8 cellular contexts compared by ENCODE assay signal in genomic region chr12:108856428-108857157, GRCh38. TPM values are rescaled to one million over a fixed set of nuclear protein-coding genes. Genes with fewer than 3 reads are reported as not detected.
DNase-seq lines count a peak whose midpoint lies in the region; ATAC-seq, FAIRE-seq and TF ChIP-seq lines count a peak whose summit lies in the region.

No MANE protein-coding gene starts in this region.

- H3K36me3 Mint-ChIP-seq in GM23338 (ENCODE audit: low read depth) (peaks cover 29% of the 10 kb centered on the region), endodermal cell (ENCODE audit: low read depth) (peaks cover 30% of the 10 kb centered on the region)
- H3K36me3 Mint-ChIP-seq in activated CD8-positive, alpha-beta memory T cell treated with anti-CD3 and anti-CD28 coated beads, Interleukin-2, amount 10 ng/mL, durations not matched to agents 7 days and 5 days, result peaks cover 31% of the 10 kb centered on the region

- 35 to 45% methylated on average over 20 to 24 of the region's 24 CpGs for WGBS in endodermal cell (ENCODE audit: insufficient coverage in 1 of 2, insufficient read length in 1 of 2), 2 experiments

- H3K4me3 ChIP-seq in GM23338 (peak overlapping the region; percentile 72), MG63 (peak overlapping the region; percentile 95), endodermal cell (ENCODE audit: low read length) (peak overlapping the region; percentile 99), muscle layer of duodenum (ENCODE audit: low read depth in 1 of 2, low read length in 2 of 2) (peak overlapping the region; percentile 64 to 91)

- H3K4me3 Mint-ChIP-seq in GM23338 (peak overlapping the region; percentile 95), endodermal cell (peak overlapping the region; percentile 95)
- peak overlapping the region; percentile 87 for H3K4me3 Mint-ChIP-seq in activated CD8-positive, alpha-beta memory T cell treated with anti-CD3 and anti-CD28 coated beads, Interleukin-2, amount 10 ng/mL, durations not matched to agents 7 days and 5 days

- peaks cover 9% of the 10 kb centered on the region for H3K9me3 Mint-ChIP-seq in GM23338
- peaks cover 2% of the 10 kb centered on the region for H3K9me3 Mint-ChIP-seq in activated CD8-positive, alpha-beta memory T cell treated with anti-CD3 and anti-CD28 coated beads, Interleukin-2, amount 10 ng/mL, durations not matched to agents 7 days and 5 days (ENCODE audit: low read depth)
- peaks cover 8% of the 10 kb centered on the region for H3K9me3 Mint-ChIP-seq in endodermal cell

- H3K79me2 ChIP-seq in GM23338 (replicated peaks; ENCODE audit: insufficient read depth), result peaks cover 35% of the 10 kb centered on the region

- H3K9me3 ChIP-seq in MG63, result peaks cover 5% of the 10 kb centered on the region; the same call in 1 of the 2 replicates
- H3K9me3 ChIP-seq in endodermal cell (ENCODE audit: control insufficient read depth, low read length), result peaks cover 8% of the 10 kb centered on the region
- no peaks in the 10 kb centered on the region for H3K9me3 ChIP-seq in muscle layer of duodenum (ENCODE audit: control insufficient read depth in 1 of 2, low read length in 2 of 2)

- peak overlapping the region; percentile 91 for H2AFZ ChIP-seq in GM23338

- peak overlapping the region; percentile 90 for H3K27ac Mint-ChIP-seq in GM23338
- peak overlapping the region; percentile 95 for H3K27ac Mint-ChIP-seq in activated CD8-positive, alpha-beta memory T cell treated with anti-CD3 and anti-CD28 coated beads, Interleukin-2, amount 10 ng/mL, durations not matched to agents 7 days and 5 days
- peak overlapping the region; percentile 94 for H3K27ac Mint-ChIP-seq in endodermal cell

- peak overlapping the region; percentile 92 for H3K4me2 ChIP-seq in GM23338

- peak; percentile 29 for ATAC-seq in GM23338
- peak; percentile 38 for ATAC-seq in activated CD8-positive, alpha-beta memory T cell treated with anti-CD3 and anti-CD28 coated beads, Interleukin-2, amount 10 ng/mL, durations not matched to agents 7 days and 5 days

- CTCF ChIA-PET in activated CD8-positive, alpha-beta memory T cell treated with anti-CD3 and anti-CD28 coated beads, Interleukin-2, amount 10 ng/mL, durations not matched to agents 7 days and 5 days (lab: Charles Lee), result interaction anchor here (1.0 kb wide), 3 partner anchors 53 to 222 kb away, joined by 3 to 4 read pairs (median 4); partner anchors contain the start of gene SELPLG

- DNase-seq in EL, result peak; percentile 73
- DNase-seq in GM23338 (ENCODE audit: low spot score), result no peak
- peak; percentile 84 for DNase-seq in MG63
- peak; percentile 75 for DNase-seq in activated CD8-positive, alpha-beta memory T cell treated with anti-CD3 and anti-CD28 coated beads, Interleukin-2, amount 10 ng/mL, durations not matched to agents 7 days and 5 days
- peak; percentile 84 for DNase-seq in endodermal cell
- peak; percentile 41 to 65 (median 49) for DNase-seq in stimulated activated naive CD4-positive, alpha-beta T cell (lab: John Stamatoyannopoulos, UW)
- no peak for DNase-seq in frontal cortex (ENCODE audit: low spot score in 2 of 2)

- no peaks in the 10 kb centered on the region for H4K20me1 ChIP-seq in GM23338 (replicated peaks; ENCODE audit: insufficient read depth)

- H3K36me3 ChIP-seq in GM23338 (ENCODE audit: insufficient read depth) (0 out of 2 replicates have a peak, but pooled peaks cover 5% of the 10 kb centered on the region), MG63 (peaks cover 48% of the 10 kb centered on the region), endodermal cell (ENCODE audit: control insufficient read depth, insufficient read depth, low read length) (peaks cover 25% of the 10 kb centered on the region), muscle layer of duodenum (ENCODE audit: control insufficient read depth in 1 of 2, insufficient read depth in 2 of 2, low read length in 2 of 2) (peaks cover 0 to 16% of the 10 kb centered on the region in 2 donors)

- H3K9ac ChIP-seq in endodermal cell (ENCODE audit: extremely low read depth, low read length, poor library complexity, severe bottlenecking), result peak overlapping the region; percentile 79

- peaks cover 12% of the 10 kb centered on the region for H3K27me3 ChIP-seq in GM23338 (ENCODE audit: insufficient read depth)
- no peaks in the 10 kb centered on the region for H3K27me3 ChIP-seq in MG63
- H3K27me3 ChIP-seq in endodermal cell (ENCODE audit: control insufficient read depth, insufficient read depth, low read length, poor library complexity, severe bottlenecking), result no peaks in the 10 kb centered on the region
- no peaks in the 10 kb centered on the region for H3K27me3 ChIP-seq in muscle layer of duodenum (ENCODE audit: low read depth, low read length)

- no peaks in the 10 kb centered on the region for H3K9me2 ChIP-seq in GM23338 (ENCODE audit: insufficient read depth)

- H3K27me3 Mint-ChIP-seq in GM23338 (ENCODE audit: insufficient read depth, low read depth, poor library complexity) (peaks cover 18% of the 10 kb centered on the region), endodermal cell (ENCODE audit: insufficient read depth) (peaks cover 14% of the 10 kb centered on the region)
- H3K27me3 Mint-ChIP-seq in activated CD8-positive, alpha-beta memory T cell treated with anti-CD3 and anti-CD28 coated beads, Interleukin-2, amount 10 ng/mL, durations not matched to agents 7 days and 5 days, result peaks cover 3% of the 10 kb centered on the region

- H3K27ac ChIP-seq in GM23338 (ENCODE audit: low read depth), result no peak overlapping the region; the same call in 1 of the 2 replicates
- peak overlapping the region; percentile 54 for H3K27ac ChIP-seq in endodermal cell (ENCODE audit: low read depth, low read length)
- H3K27ac ChIP-seq in muscle layer of duodenum (ENCODE audit: low read length), result peak overlapping the region; percentile 91

- peaks cover 25% of the 10 kb centered on the region for H3K4me1 ChIP-seq in GM23338 (ENCODE audit: insufficient read depth)
- H3K4me1 ChIP-seq in endodermal cell (ENCODE audit: control insufficient read depth, insufficient read depth, low read length), result peaks cover 4% of the 10 kb centered on the region
- peaks cover 17 to 27% of the 10 kb centered on the region in 2 donors for H3K4me1 ChIP-seq in muscle layer of duodenum (ENCODE audit: control insufficient read depth in 1 of 2, insufficient read depth in 2 of 2, low read length in 2 of 2)

- no peak for FAIRE-seq in frontal cortex (lab: Jason Lieb, UNC)

- no peak for TF ChIP-seq CTCF in GM23338 (conservative IDR thresholded peaks at IDR 0.05; ENCODE audit: low read depth in 2 of 2)
- no peak for TF ChIP-seq CTCF in endodermal cell (conservative IDR thresholded peaks at IDR 0.05)

- no peaks in the 10 kb centered on the region for H3F3A ChIP-seq in GM23338 (replicated peaks; ENCODE audit: low read depth)

- H3K4me1 Mint-ChIP-seq in GM23338 (peaks cover 41% of the 10 kb centered on the region), endodermal cell (peaks cover 28% of the 10 kb centered on the region)
- peaks cover 65% of the 10 kb centered on the region for H3K4me1 Mint-ChIP-seq in activated CD8-positive, alpha-beta memory T cell treated with anti-CD3 and anti-CD28 coated beads, Interleukin-2, amount 10 ng/mL, durations not matched to agents 7 days and 5 days

TF ChIP-seq in GM23338, 12 proteins besides CTCF, POLR2A, EP300 and RAD21 (continues in another document):
- no peak for TF ChIP-seq EZH2phosphoT487 (IDR thresholded peaks at IDR 0.05; ENCODE audit: unreplicated experiment)
- no peak for TF ChIP-seq POLR2AphosphoS5 (IDR thresholded peaks at IDR 0.05; ENCODE audit: low read depth)
- TF ChIP-seq ZNF331 (CRISPR knock-in tag; IDR thresholded peaks at IDR 0.05; ENCODE audit: low read depth), result no peak
- TF ChIP-seq, protein P1, sequence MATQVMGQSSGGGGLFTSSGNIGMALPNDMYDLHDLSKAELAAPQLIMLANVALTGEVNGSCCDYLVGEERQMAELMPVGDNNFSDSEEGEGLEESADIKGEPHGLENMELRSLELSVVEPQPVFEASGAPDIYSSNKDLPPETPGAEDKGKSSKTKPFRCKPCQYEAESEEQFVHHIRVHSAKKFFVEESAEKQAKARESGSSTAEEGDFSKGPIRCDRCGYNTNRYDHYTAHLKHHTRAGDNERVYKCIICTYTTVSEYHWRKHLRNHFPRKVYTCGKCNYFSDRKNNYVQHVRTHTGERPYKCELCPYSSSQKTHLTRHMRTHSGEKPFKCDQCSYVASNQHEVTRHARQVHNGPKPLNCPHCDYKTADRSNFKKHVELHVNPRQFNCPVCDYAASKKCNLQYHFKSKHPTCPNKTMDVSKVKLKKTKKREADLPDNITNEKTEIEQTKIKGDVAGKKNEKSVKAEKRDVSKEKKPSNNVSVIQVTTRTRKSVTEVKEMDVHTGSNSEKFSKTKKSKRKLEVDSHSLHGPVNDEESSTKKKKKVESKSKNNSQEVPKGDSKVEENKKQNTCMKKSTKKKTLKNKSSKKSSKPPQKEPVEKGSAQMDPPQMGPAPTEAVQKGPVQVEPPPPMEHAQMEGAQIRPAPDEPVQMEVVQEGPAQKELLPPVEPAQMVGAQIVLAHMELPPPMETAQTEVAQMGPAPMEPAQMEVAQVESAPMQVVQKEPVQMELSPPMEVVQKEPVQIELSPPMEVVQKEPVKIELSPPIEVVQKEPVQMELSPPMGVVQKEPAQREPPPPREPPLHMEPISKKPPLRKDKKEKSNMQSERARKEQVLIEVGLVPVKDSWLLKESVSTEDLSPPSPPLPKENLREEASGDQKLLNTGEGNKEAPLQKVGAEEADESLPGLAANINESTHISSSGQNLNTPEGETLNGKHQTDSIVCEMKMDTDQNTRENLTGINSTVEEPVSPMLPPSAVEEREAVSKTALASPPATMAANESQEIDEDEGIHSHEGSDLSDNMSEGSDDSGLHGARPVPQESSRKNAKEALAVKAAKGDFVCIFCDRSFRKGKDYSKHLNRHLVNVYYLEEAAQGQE (IDR thresholded peaks at IDR 0.05; ENCODE audit: unreplicated experiment), result no peak

RNA-seq across cellular contexts. Expression of gene SSH1, which starts 0.8 kb away (rescaled TPM):
- 10.8 and 11.8 TPM in 2 replicates for total RNA-seq in GM23338 (2014; rRNA removed; shearing (Covaris generic))
- 3.4 and 3.6 TPM in 2 replicates for polyA plus RNA-seq in GM23338 (2016; fragmentation: Nextera tagmentation; extraction: Ambion mirVana)
- total RNA-seq in MG63 (2014; rRNA removed; shearing (Covaris generic); ENCODE audit: low replicate concordance), result 7.0 and 8.7 TPM in 2 replicates
- total RNA-seq in activated CD8-positive, alpha-beta memory T cell treated with anti-CD3 and anti-CD28 coated beads, Interleukin-2, amount 10 ng/mL, durations not matched to agents 7 days and 5 days, result 10 to 100 TPM; 66.9 to 73.9 TPM
- total RNA-seq in endodermal cell (10 to 100 TPM; 27.1 to 28.3 TPM), frontal cortex (4.1 TPM)
- 16.6 TPM for polyA plus RNA-seq in endodermal cell (2013, experiment 1 of 2)
- polyA plus RNA-seq in endodermal cell (2013, experiment 2 of 2), result 20.3 TPM

RNA-seq across cellular contexts. Expression of gene DAO, which starts 23.3 kb away (rescaled TPM):
- not detected in 2 replicates for total RNA-seq in GM23338 (2014; rRNA removed; shearing (Covaris generic))
- not detected in 2 replicates for polyA plus RNA-seq in GM23338 (2016; fragmentation: Nextera tagmentation; extraction: Ambion mirVana)
- not detected in 2 replicates for total RNA-seq in MG63 (2014; rRNA removed; shearing (Covaris generic); ENCODE audit: low replicate concordance)
- total RNA-seq in activated CD8-positive, alpha-beta memory T cell treated with anti-CD3 and anti-CD28 coated beads, Interleukin-2, amount 10 ng/mL, durations not matched to agents 7 days and 5 days, result not detected
- total RNA-seq in endodermal cell, result not detected
- polyA plus RNA-seq in endodermal cell (2013, experiment 1 of 2), result not detected
- polyA plus RNA-seq in endodermal cell (2013, experiment 2 of 2), result not detected
- total RNA-seq in frontal cortex, result not detected

Comparison
In these comparisons a context has a peak if more than half of its experiments do, and no peak if none do; other contexts are left out.
1. DNase-seq: peak in EL (single experiment), MG63 (single experiment), activated CD8-positive, alpha-beta memory T cell treated with anti-CD3 and anti-CD28 coated beads, Interleukin-2, amount 10 ng/mL, durations not matched to agents 7 days and 5 days (single experiment), endodermal cell (single experiment) and stimulated activated naive CD4-positive, alpha-beta T cell (6 of 6); none in GM23338 (single experiment) and frontal cortex (0 of 2).
2. Peak in every context shown above with its lines, with median percentiles within 50 percentile points of each other: H3K4me3 ChIP-seq, H3K27ac Mint-ChIP-seq and H3K4me3 Mint-ChIP-seq.